ENCODE assay signal across 14 cellular contexts in the genomic region with DNA sequence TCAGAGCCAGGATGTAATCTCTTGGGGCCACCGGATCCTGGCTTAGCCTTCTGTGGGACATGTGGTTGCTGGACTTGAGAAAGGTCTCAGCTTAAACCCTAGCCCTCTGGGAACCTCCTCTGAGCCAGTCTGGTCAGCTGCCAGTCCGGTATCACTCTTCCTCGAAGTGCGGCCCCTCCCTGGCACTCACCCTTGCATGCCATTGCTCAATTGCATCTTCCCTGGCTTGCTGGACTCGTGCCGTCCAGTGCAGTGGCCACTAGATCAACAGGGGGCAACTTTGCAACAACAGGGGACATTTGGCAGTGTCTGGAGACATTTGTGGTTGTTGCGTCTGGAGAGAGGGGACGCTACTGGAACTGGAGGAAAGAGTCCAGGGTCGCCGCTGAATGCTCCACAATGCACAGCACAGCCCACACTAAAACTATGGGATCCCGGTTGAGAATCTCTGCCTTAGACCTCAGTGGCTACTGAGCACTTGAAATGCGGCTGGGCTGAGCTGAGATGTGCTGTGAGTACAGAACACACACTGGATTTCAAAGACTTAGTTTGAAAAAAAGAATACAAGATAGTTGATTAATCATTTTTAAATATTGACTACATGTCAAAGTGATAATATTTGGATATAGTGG.
DNase-seq lines count a peak whose midpoint lies in the region; ATAC-seq, FAIRE-seq and TF ChIP-seq lines count a peak whose summit lies in the region.
"Had no signal": no experiment of that assay in that cellular context is flagged by ENCODE, and none has a peak within 500 bp of the region (broad histone marks: within the 10 kb centered on the region; RNA-seq: fewer than 3 reads in every experiment).

No MANE protein-coding gene starts in this region.

- H3K4me1 ChIP-seq in suprapubic skin, result peaks cover 14% of the 10 kb centered on the region

- H3K27ac Mint-ChIP-seq in natural killer cell treated with Interleukin-12 subunit alpha and Interleukin-12 subunit beta and Interleukin-15 and Interleukin-18, amount 100 ng/mL, for 72 hours, result no peak overlapping the region
- H3K27ac Mint-ChIP-seq: immature natural killer cell had no signal

- no peak for TF ChIP-seq POLR2A in suprapubic skin (IDR thresholded peaks at IDR 0.05)

- H3K36me3 ChIP-seq in KOPT-K1 (ENCODE audit: insufficient read depth, low read length) (no peaks in the 10 kb centered on the region), suprapubic skin (no peaks in the 10 kb centered on the region)

- H3K4me1 Mint-ChIP-seq in natural killer cell treated with Interleukin-12 subunit alpha and Interleukin-12 subunit beta and Interleukin-15 and Interleukin-18, amount 100 ng/mL, for 72 hours (ENCODE audit: low read depth in 2 of 2), result no peaks in the 10 kb centered on the region
- H3K4me1 Mint-ChIP-seq: immature natural killer cell had no signal

- H3K27ac ChIP-seq in KOPT-K1 (ENCODE audit: low read depth, low read length, poor library complexity, severe bottlenecking), result peak overlapping the region; percentile 87
- no peak overlapping the region for H3K27ac ChIP-seq in suprapubic skin
- H3K27ac ChIP-seq: SK-N-MC had no signal

- no peak overlapping the region for H3K4me3 ChIP-seq in suprapubic skin
- H3K4me3 ChIP-seq: SK-N-MC had no signal

- TF ChIP-seq CTCF in suprapubic skin (IDR thresholded peaks at IDR 0.05), result no peak
- no peak for TF ChIP-seq CTCF in D721Med (IDR thresholded peaks at IDR 0.05; ENCODE audit: insufficient read depth, missing control alignments)

- no peak for TF ChIP-seq EP300 in suprapubic skin (IDR thresholded peaks at IDR 0.05)

- no peaks in the 10 kb centered on the region for H3K9me3 ChIP-seq in KOPT-K1 (ENCODE audit: insufficient read depth, low read length, poor library complexity, severe bottlenecking)
- no peaks in the 10 kb centered on the region for H3K9me3 ChIP-seq in suprapubic skin

- no peak overlapping the region for H3K4me3 Mint-ChIP-seq in natural killer cell treated with Interleukin-12 subunit alpha and Interleukin-12 subunit beta and Interleukin-15 and Interleukin-18, amount 100 ng/mL, for 72 hours
- H3K4me3 Mint-ChIP-seq: immature natural killer cell had no signal

- no peaks in the 10 kb centered on the region for H3K36me3 Mint-ChIP-seq in natural killer cell treated with Interleukin-12 subunit alpha and Interleukin-12 subunit beta and Interleukin-15 and Interleukin-18, amount 100 ng/mL, for 72 hours
- H3K36me3 Mint-ChIP-seq: immature natural killer cell had no signal

- no peak for ATAC-seq in GM18858 (IDR thresholded peaks at IDR 0.05; ENCODE audit: unreplicated experiment)
- ATAC-seq in natural killer cell treated with Interleukin-12 subunit alpha and Interleukin-12 subunit beta and Interleukin-15 and Interleukin-18, amount 100 ng/mL, for 72 hours, result no peak

- FAIRE-seq in D721Med (lab: Jason Lieb, UNC), result no peak
- FAIRE-seq: frontal cortex had no signal

- no peaks in the 10 kb centered on the region for H3K9me3 Mint-ChIP-seq in natural killer cell treated with Interleukin-12 subunit alpha and Interleukin-12 subunit beta and Interleukin-15 and Interleukin-18, amount 100 ng/mL, for 72 hours
- H3K9me3 Mint-ChIP-seq: immature natural killer cell had no signal

- DNase-seq in amniotic epithelial cell (ENCODE audit: low read depth) (peak; percentile 64), iris pigment epithelial cell (ENCODE audit: low read depth) (peak; percentile 48), suprapubic skin (ENCODE audit: low spot score in 2 of 2) (peak; percentile 87 to 90), D721Med (ENCODE audit: insufficient read length, low spot score) (no peak)
- DNase-seq in natural killer cell treated with Interleukin-12 subunit alpha and Interleukin-12 subunit beta and Interleukin-15 and Interleukin-18, amount 100 ng/mL, for 72 hours (ENCODE audit: low spot score), result no peak
- DNase-seq in activated T-cell treated with anti-CD3 and anti-CD28 coated beads, Interleukin-2, amount 50 U/mL, for 1 hour, result no peak
- DNase-seq: amniotic stem cell; immature natural killer cell; NCI-H2107; stimulated activated naive CD4-positive, alpha-beta T cell treated with Interleukin-2 at 50 U/mL for 16 hours had no signal

- no peaks in the 10 kb centered on the region for H3K27me3 ChIP-seq in suprapubic skin

- WGBS in suprapubic skin, result 50% methylated on average over 11 of the region's 12 CpGs

- H3K27me3 Mint-ChIP-seq in natural killer cell treated with Interleukin-12 subunit alpha and Interleukin-12 subunit beta and Interleukin-15 and Interleukin-18, amount 100 ng/mL, for 72 hours, result peaks cover 8 to 12% of the 10 kb centered on the region in 2 donors

Comparison
In these comparisons a context has a peak if more than half of its experiments do, and no peak if none do; other contexts are left out.
1. DNase-seq: peak in amniotic epithelial cell (single experiment), iris pigment epithelial cell (single experiment) and suprapubic skin (2 of 2); none in natural killer cell treated with Interleukin-12 subunit alpha and Interleukin-12 subunit beta and Interleukin-15 and Interleukin-18, amount 100 ng/mL, for 72 hours (single experiment), D721Med (single experiment) and activated T-cell treated with anti-CD3 and anti-CD28 coated beads, Interleukin-2, amount 50 U/mL, for 1 hour (single experiment).